Comparison of ENCODE assay signal across 20 cellular contexts in the genomic region with DNA sequence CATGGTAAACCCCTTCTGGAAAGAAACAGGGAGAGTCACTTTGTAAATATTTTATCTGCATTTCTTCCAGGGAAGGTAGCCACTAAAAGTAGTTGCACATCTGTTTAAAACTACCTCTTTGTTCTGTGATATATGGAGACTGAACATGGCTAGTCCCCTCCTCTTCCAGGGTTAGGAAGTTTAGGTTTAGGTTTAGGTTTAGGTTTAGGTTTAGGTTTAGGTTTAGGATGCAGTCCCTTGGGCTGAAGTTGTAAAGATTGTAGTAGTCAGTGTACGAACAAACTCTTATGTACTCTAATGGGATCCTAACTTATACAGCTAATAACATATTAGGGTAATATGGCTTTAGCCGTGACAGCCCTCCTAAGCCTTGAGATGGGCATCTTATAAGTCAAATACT.
DNase-seq lines count a peak whose midpoint lies in the region; ATAC-seq, FAIRE-seq and TF ChIP-seq lines count a peak whose summit lies in the region.
"Had no signal": no experiment of that assay in that cellular context is flagged by ENCODE, and none has a peak within 500 bp of the region (broad histone marks: within the 10 kb centered on the region; RNA-seq: fewer than 3 reads in every experiment).

No MANE protein-coding gene starts in this region.

- TF ChIP-seq EP300 in HepG2 (IDR thresholded peaks at IDR 0.05; ENCODE audit: low read depth in 2 of 2, low read length in 2 of 2) (no peak), HepG2 (CRISPR knock-in tag; IDR thresholded peaks at IDR 0.05; ENCODE audit: borderline replicate concordance) (no peak)

- H3K9ac ChIP-seq in HepG2 (ENCODE audit: insufficient read depth, low read depth, low read length), result no peak overlapping the region
- H3K9ac ChIP-seq in PC-3 (ENCODE audit: low read length), result no peak overlapping the region
- H3K9ac ChIP-seq: BLaER1 treated with 17β-estradiol and CSF1 and Interleukin-3, amounts not matched to agents 10 nM and 100 nM had no signal

- H3K36me3 ChIP-seq in HepG2 (replicated peaks in 1 of 2; ENCODE audit: control insufficient read depth in 1 of 2, insufficient read depth in 2 of 2, low read length in 2 of 2) (no peaks in the 10 kb centered on the region), right lobe of liver (no peaks in the 10 kb centered on the region), PC-3 (ENCODE audit: low read depth, low read length) (no peaks in the 10 kb centered on the region)
- H3K36me3 ChIP-seq: BLaER1 treated with 17β-estradiol and CSF1 and Interleukin-3, amounts not matched to agents 10 nM and 100 nM had no signal

- H3K4me3 ChIP-seq in HepG2 (replicated peaks in 1 of 3; ENCODE audit: insufficient read depth in 1 of 3, low read depth in 2 of 3, low read length in 3 of 3), result no peak overlapping the region
- no peak overlapping the region for H3K4me3 ChIP-seq in right lobe of liver
- no peak overlapping the region for H3K4me3 ChIP-seq in PC-3 (ENCODE audit: low read length)
- H3K4me3 ChIP-seq: A549; BLaER1 treated with 17β-estradiol and CSF1 and Interleukin-3, amounts not matched to agents 10 nM and 100 nM had no signal

- H4K20me1 ChIP-seq in HepG2 (ENCODE audit: insufficient read depth, low read length) (no peaks in the 10 kb centered on the region), PC-3 (ENCODE audit: low read length) (no peaks in the 10 kb centered on the region)
- H4K20me1 ChIP-seq: BLaER1 treated with 17β-estradiol and CSF1 and Interleukin-3, amounts not matched to agents 10 nM and 100 nM had no signal

- CTCF ChIA-PET in HepG2 (lab: Yijun Ruan, JAX; ENCODE audit: low intra/inter-chr PET ratio, low total read pairs) (no interaction called here), PC-3 (lab: Charles Lee) (no interaction called here)

- H3K4me1 ChIP-seq in HepG2 (ENCODE audit: insufficient read depth, low read length), result no peaks in the 10 kb centered on the region
- no peaks in the 10 kb centered on the region for H3K4me1 ChIP-seq in right lobe of liver
- H3K4me1 ChIP-seq in PC-3 (ENCODE audit: insufficient read depth, low read length), result no peaks in the 10 kb centered on the region
- H3K4me1 ChIP-seq: A549; BLaER1 treated with 17β-estradiol and CSF1 and Interleukin-3, amounts not matched to agents 10 nM and 100 nM; Caco-2 had no signal

- no peaks in the 10 kb centered on the region for H3K9me2 ChIP-seq in PC-3 (replicated peaks; ENCODE audit: low read length)

- POLR2A ChIA-PET in HepG2 (lab: Yijun Ruan, JAX), result no interaction called here
- POLR2A ChIA-PET in PC-3 (lab: Charles Lee; ENCODE audit: unreplicated experiment), result no interaction called here

- TF ChIP-seq CTCF in HepG2 (CRISPR knock-in tag; IDR thresholded peaks at IDR 0.05) (no peak), right lobe of liver (IDR thresholded peaks at IDR 0.05) (no peak), PC-3 (conservative IDR thresholded peaks at IDR 0.05; ENCODE audit: low read depth, low read length) (no peak)

- ATAC-seq in HepG2 (no peak), right lobe of liver (no peak), PC-3 (peak; percentile 13; the same call in 1 of the 2 replicates)
- ATAC-seq: A549; CD8-positive, alpha-beta T cell had no signal

- TF ChIP-seq RAD21 in HepG2 (CRISPR knock-in tag; IDR thresholded peaks at IDR 0.05), result no peak

- BruUV-seq in HepG2 (replicated peaks; lab: Mats Ljungman, UMichigan) (no TSS peak), PC-3 (replicated peaks; lab: Mats Ljungman, UMichigan) (no TSS peak)

- no peaks in the 10 kb centered on the region for H3F3A ChIP-seq in PC-3 (ENCODE audit: low read length, unreplicated experiment)

- no peak for FAIRE-seq in HepG2 (lab: Jason Lieb, UNC)
- FAIRE-seq: A549, D721Med, G401.6, GM12891, GM19239 had no signal

- peaks cover 23% of the 10 kb centered on the region for H3K9me3 ChIP-seq in HepG2 (ENCODE audit: low read length)
- H3K9me3 ChIP-seq in right lobe of liver, result no peaks in the 10 kb centered on the region
- H3K9me3 ChIP-seq in PC-3 (ENCODE audit: low read length), result no peaks in the 10 kb centered on the region
- H3K9me3 ChIP-seq: A549, Caco-2 had no signal

- intact Hi-C loops in HepG2 (cut with micrococcal nuclease; ENCODE audit: unreplicated experiment) (no loop called here), right lobe of liver (cut with DNase I) (no loop called here), PC-3 (cut with micrococcal nuclease) (no loop called here)

- H3K27me3 ChIP-seq in HepG2 (ENCODE audit: control insufficient read depth in 1 of 2, insufficient read depth in 2 of 2, low read length in 2 of 2), result no peaks in the 10 kb centered on the region
- no peaks in the 10 kb centered on the region for H3K27me3 ChIP-seq in right lobe of liver
- no peaks in the 10 kb centered on the region for H3K27me3 ChIP-seq in PC-3 (ENCODE audit: low read length)
- H3K27me3 ChIP-seq: BLaER1 treated with 17β-estradiol and CSF1 and Interleukin-3, amounts not matched to agents 10 nM and 100 nM had no signal

- no peak overlapping the region for H3K4me2 ChIP-seq in HepG2 (ENCODE audit: low read depth, low read length)
- H3K4me2 ChIP-seq in PC-3 (ENCODE audit: low read length), result no peak overlapping the region
- H3K4me2 ChIP-seq: A549; BLaER1 treated with 17β-estradiol and CSF1 and Interleukin-3, amounts not matched to agents 10 nM and 100 nM had no signal

- DNase-seq in HepG2 (ENCODE audit: low spot score), result no peak
- DNase-seq in right lobe of liver, result no peak
- DNase-seq in PC-3, result no peak
- no peak for DNase-seq in occipital lobe (lab: John Stamatoyannopoulos, UW)
- DNase-seq in putamen (ENCODE audit: low spot score), result no peak
- DNase-seq: AML-193; Caco-2; Calu3; CD4-positive, alpha-beta T cell; CD8-positive, alpha-beta T cell; DMS79 treated with DMSO at 0.1 percent for 48 hours; GF-D8 had no signal

- H3K27ac ChIP-seq in HepG2 (ENCODE audit: extremely low read length, insufficient read depth, low read length) (no peak overlapping the region), right lobe of liver (no peak overlapping the region), PC-3 (ENCODE audit: low read length) (no peak overlapping the region)
- H3K27ac ChIP-seq: 22Rv1; A549; BLaER1 treated with 17β-estradiol and CSF1 and Interleukin-3, amounts not matched to agents 10 nM and 100 nM; C4-2B had no signal

- H3K79me2 ChIP-seq in HepG2 (ENCODE audit: insufficient read depth, low read length) (no peaks in the 10 kb centered on the region), PC-3 (ENCODE audit: low read length) (no peaks in the 10 kb centered on the region)

- TF ChIP-seq POLR2A in HepG2 (IDR thresholded peaks at IDR 0.05; ENCODE audit: insufficient read depth in 1 of 2, low read depth in 2 of 2, low read length in 2 of 2) (no peak), right lobe of liver (IDR thresholded peaks at IDR 0.05) (no peak)

- H2AFZ ChIP-seq in HepG2 (ENCODE audit: low read length) (no peak overlapping the region), PC-3 (ENCODE audit: low read length) (no peak overlapping the region)

- 0% methylated on average over 2 of the region's 2 CpGs for WGBS in HepG2 (ENCODE audit: low lambda C conversion rate)
- WGBS in right lobe of liver (ENCODE audit: insufficient coverage, low coverage, low lambda C conversion rate, missing lambda C conversion rate), result 38% methylated on average over 2 of the region's 2 CpGs

- in situ Hi-C loops in HepG2 (cut with HindIII; ENCODE audit: extremely low pct_ligation_motif_present, low pct_unique_long_range_greater_than_20kb), result no loop called here

TF ChIP-seq in HepG2, 621 proteins besides CTCF, POLR2A, EP300 and RAD21:
- no peak for TF ChIP-seq ZSCAN9 (CRISPR knock-in tag; IDR thresholded peaks at IDR 0.05; ENCODE audit: borderline replicate concordance)
- TF ChIP-seq ZFP36L1 (CRISPR knock-in tag; IDR thresholded peaks at IDR 0.05), result no peak
- TF ChIP-seq, protein P1, sequence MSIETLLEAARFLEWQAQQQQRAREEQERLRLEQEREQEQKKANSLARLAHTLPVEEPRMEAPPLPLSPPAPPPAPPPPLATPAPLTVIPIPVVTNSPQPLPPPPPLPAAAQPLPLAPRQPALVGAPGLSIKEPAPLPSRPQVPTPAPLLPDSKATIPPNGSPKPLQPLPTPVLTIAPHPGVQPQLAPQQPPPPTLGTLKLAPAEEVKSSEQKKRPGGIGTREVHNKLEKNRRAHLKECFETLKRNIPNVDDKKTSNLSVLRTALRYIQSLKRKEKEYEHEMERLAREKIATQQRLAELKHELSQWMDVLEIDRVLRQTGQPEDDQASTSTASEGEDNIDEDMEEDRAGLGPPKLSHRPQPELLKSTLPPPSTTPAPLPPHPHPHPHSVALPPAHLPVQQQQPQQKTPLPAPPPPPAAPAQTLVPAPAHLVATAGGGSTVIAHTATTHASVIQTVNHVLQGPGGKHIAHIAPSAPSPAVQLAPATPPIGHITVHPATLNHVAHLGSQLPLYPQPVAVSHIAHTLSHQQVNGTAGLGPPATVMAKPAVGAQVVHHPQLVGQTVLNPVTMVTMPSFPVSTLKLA (IDR thresholded peaks at IDR 0.05), result peak; percentile 93
TF ChIP-seq in HepG2: peak in this region for 1.
